Comparison of ENCODE assay signal across 8 cellular contexts in the genomic region with DNA sequence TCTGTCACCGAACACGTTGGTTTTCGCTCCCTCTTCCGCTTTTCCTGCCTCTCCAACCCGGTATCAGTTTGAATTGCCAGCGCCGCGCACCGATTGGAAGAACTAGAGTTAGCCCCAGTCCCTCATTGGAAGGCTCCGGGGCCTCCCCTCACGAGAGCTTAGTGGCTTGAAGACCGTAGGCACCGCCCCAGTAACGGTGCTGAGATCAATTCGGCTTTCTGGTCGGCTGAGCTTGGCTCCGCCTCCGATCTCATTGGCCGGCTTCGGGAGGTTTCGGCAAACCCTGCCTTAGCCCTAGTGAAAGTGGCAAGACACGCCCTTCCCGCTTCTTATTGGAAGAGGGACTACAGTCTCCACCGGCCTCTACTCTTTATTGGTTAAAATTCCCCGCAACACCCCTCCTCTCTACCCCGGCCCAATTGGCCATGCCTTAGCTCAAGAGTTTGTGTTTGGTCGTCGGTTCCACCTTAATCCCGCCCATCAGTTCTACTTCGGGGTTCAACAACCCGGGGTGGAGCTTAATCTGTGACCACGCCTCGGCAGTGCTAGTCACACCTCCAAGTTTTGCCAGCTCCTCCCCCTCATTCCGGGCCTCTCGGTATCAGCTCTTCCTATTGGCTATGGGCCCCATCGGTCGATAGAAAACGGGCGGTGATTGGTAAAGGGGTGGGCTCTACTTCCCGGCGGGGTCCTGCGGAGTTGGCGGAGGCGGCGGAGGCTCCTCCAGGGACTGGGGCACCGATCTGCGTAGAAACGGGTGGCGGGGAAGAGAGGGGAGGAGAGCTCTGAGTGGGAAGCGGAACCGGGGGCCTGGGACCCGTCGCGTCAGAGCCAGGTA. TPM values are rescaled to one million over a fixed set of nuclear protein-coding genes. Genes with fewer than 3 reads are reported as not detected.
A peak's percentile ranks its signal among the peaks of the same experiment; 100 is the strongest.
DNase-seq lines count a peak whose midpoint lies in the region; ATAC-seq, FAIRE-seq and TF ChIP-seq lines count a peak whose summit lies in the region.
"Not testable (repeated sequence)": the region's sequence is repeated elsewhere in the genome, so short reads cannot be mapped to it uniquely, and the experiment has no call there.

Gene FAM72B, minus strand, starts transcription at position 51 of the 838 bp plus-strand sequence. CDS start 851 bp downstream, outside the sequence.
Gene SRGAP2C, plus strand, starts transcription at position 686 of the 838 bp plus-strand sequence. CDS start 2,472 bp downstream, outside the sequence.

- peak; percentile 99 for DNase-seq in AG09319 (ENCODE audit: extremely low read depth, low read depth)
- DNase-seq in GM19239 (ENCODE audit: insufficient read length, low spot score): peak; percentile 37
- DNase-seq in NCI-H460 (ENCODE audit: extremely low read depth, low read depth): peak; percentile 98
- DNase-seq in central memory CD8-positive, alpha-beta T cell (ENCODE audit: low spot score in 2 of 2): peak; percentile 83 to 95
- peak; percentile 99 for DNase-seq in islet precursor cell
- peak; percentile 92 for DNase-seq in stimulated activated CD4-positive, alpha-beta T cell treated with anti-CD3 and anti-CD28 coated beads, Interleukin-15, amount 100 ng/mL, for 24 hours

- H3K36me3 Mint-ChIP-seq in central memory CD8-positive, alpha-beta T cell (ENCODE audit: insufficient read depth): not testable (repeated sequence)

- not testable (repeated sequence) for H3K4me1 Mint-ChIP-seq in central memory CD8-positive, alpha-beta T cell

- TF ChIP-seq CTCF in AG09319 (IDR thresholded peaks at IDR 0.05; ENCODE audit: low read depth, low read length): not testable (repeated sequence)

- H3K27ac Mint-ChIP-seq in central memory CD8-positive, alpha-beta T cell (ENCODE audit: low read depth): peak within 1 kb of the TSS; percentile 88

- peak; percentile 92 for ATAC-seq in HG03378 (IDR thresholded peaks at IDR 0.05; ENCODE audit: unreplicated experiment)
- peak; percentile 86 to 90 for ATAC-seq in activated CD4-positive, CD25-positive, alpha-beta regulatory T cell treated with anti-CD3 and anti-CD28 coated beads, Interleukin-2, amount 50 U/mL, for 24 hours
- peak; percentile 87 for ATAC-seq in central memory CD8-positive, alpha-beta T cell (replicated peaks; ENCODE audit: extremely low read depth, poor library complexity, severe bottlenecking)

- not testable (repeated sequence) for H3K27me3 Mint-ChIP-seq in central memory CD8-positive, alpha-beta T cell

- H3K4me3 Mint-ChIP-seq in central memory CD8-positive, alpha-beta T cell: peak within 1 kb of the TSS; percentile 87

- not testable (repeated sequence) for FAIRE-seq in GM19239 (lab: Jason Lieb, UNC)

- H3K9me3 Mint-ChIP-seq in central memory CD8-positive, alpha-beta T cell: not testable (repeated sequence)

RNA-seq across cellular contexts. Expression of gene FAM72B, which starts in this region (rescaled TPM):
- total RNA-seq in NCI-H460 (2014; rRNA removed; shearing (Covaris generic)): 17.3 and 18.0 TPM in 2 replicates
- 12.0 and 16.7 TPM in 2 replicates for polyA plus RNA-seq in NCI-H460 (2014; cell fraction: nucleus; rRNA removed)

RNA-seq across cellular contexts. Expression of gene SRGAP2C, which starts in this region (rescaled TPM):
- 16.7 and 17.7 TPM in 2 replicates for total RNA-seq in NCI-H460 (2014; rRNA removed; shearing (Covaris generic))
- polyA plus RNA-seq in NCI-H460 (2014; cell fraction: nucleus; rRNA removed): 12.6 and 16.4 TPM in 2 replicates

Comparison
In these comparisons a context has a peak if more than half of its experiments do, and no peak if none do; other contexts are left out.
1. Peak in every context shown above with its lines: DNase-seq and ATAC-seq.
2. DNase-seq: peak in every context shown above with its lines; median percentile 99 in AG09319; 99 in islet precursor cell; 98 in NCI-H460; 92 in stimulated activated CD4-positive, alpha-beta T cell treated with anti-CD3 and anti-CD28 coated beads, Interleukin-15, amount 100 ng/mL, for 24 hours; 89 in central memory CD8-positive, alpha-beta T cell; 37 in GM19239.